In genomic region chr1:151908228-151908691, GRCh38 we compare ENCODE assay signal across 9 cellular contexts. TPM values are rescaled to one million over a fixed set of nuclear protein-coding genes. Genes with fewer than 3 reads are reported as not detected.
DNase-seq lines count a peak whose midpoint lies in the region; ATAC-seq and TF ChIP-seq lines count a peak whose summit lies in the region.
"Had no signal": no experiment of that assay in that cellular context is flagged by ENCODE, and none has a peak within 500 bp of the region (broad histone marks: within the 10 kb centered on the region; RNA-seq: fewer than 3 reads in every experiment).

No MANE protein-coding gene starts in this region.

- H3K27me3 ChIP-seq in OCI-LY3 (ENCODE audit: low read depth, low read length) (no peaks in the 10 kb centered on the region), dorsolateral prefrontal cortex (no peaks in the 10 kb centered on the region), gastrocnemius medialis (no peaks in the 10 kb centered on the region)
- H3K27me3 ChIP-seq: SJSA1 had no signal

- H2AFZ ChIP-seq in OCI-LY3 (ENCODE audit: low read depth, low read length): no peak overlapping the region

- H3K4me3 ChIP-seq in OCI-LY3 (ENCODE audit: low read length): peak overlapping the region; percentile 88
- peak overlapping the region in 50 of 59 donors; percentile 59 to 93 (median 79) for H3K4me3 ChIP-seq in dorsolateral prefrontal cortex
- H3K4me3 ChIP-seq in gastrocnemius medialis: peak overlapping the region; percentile 77 to 93 (median 84)

- H3K4me2 ChIP-seq in OCI-LY3 (ENCODE audit: low read length): peak overlapping the region; percentile 87

- TF ChIP-seq POLR2A in gastrocnemius medialis (IDR thresholded peaks at IDR 0.05): no peak

- H3K9me3 ChIP-seq in OCI-LY3 (ENCODE audit: insufficient read depth, low read length) (no peaks in the 10 kb centered on the region), gastrocnemius medialis (no peaks in the 10 kb centered on the region)

- in situ Hi-C loops in gastrocnemius medialis (cut with MboI; ENCODE audit: low sequenced_read_pairs in 4 of 4): no loop called here

- H3K27ac ChIP-seq in OCI-LY3 (ENCODE audit: low read length) (peak overlapping the region; percentile 82), dorsolateral prefrontal cortex (peak overlapping the region in 4 of 59 donors; percentile 11 to 88 (median 85)), gastrocnemius medialis (peak overlapping the region; percentile 87 to 94 (median 90))

- no peak for DNase-seq in dorsolateral prefrontal cortex
- no peak for DNase-seq in gastrocnemius medialis
- DNase-seq in NCI-H2171 treated with DMSO at 0.1 percent for 48 hours (lab: John Stamatoyannopoulos, UW): no peak
- DNase-seq in stimulated activated CD4-positive, alpha-beta T cell treated with anti-CD3 and anti-CD28 coated beads, Interleukin-4, amount 100 ng/mL, for 1 hour: no peak

- intact Hi-C loops in dorsolateral prefrontal cortex (cut with DNase I): loop anchor here in 1 of 2 donors (2.0 kb wide), 1 partner anchor 69 kb away; the partner anchor contains the start of gene C2CD4D
- intact Hi-C loops in gastrocnemius medialis (cut with DNase I; ENCODE audit: low total_unique reads): no loop called here

- ATAC-seq in gastrocnemius medialis: no peak
- no peak for ATAC-seq in GM18867 (IDR thresholded peaks at IDR 0.05; ENCODE audit: unreplicated experiment)

- H3K4me1 ChIP-seq in OCI-LY3 (ENCODE audit: low read length) (peaks cover 16% of the 10 kb centered on the region), gastrocnemius medialis (peaks cover 14 to 16% of the 10 kb centered on the region in 2 donors)
- H3K4me1 ChIP-seq: SJSA1 had no signal

- TF ChIP-seq CTCF in GM12872 (IDR thresholded peaks at IDR 0.05; ENCODE audit: insufficient read depth, low read depth, low read length): 0 out of 3 replicates have a peak, but pooled peaks have one; percentile 18
- TF ChIP-seq CTCF in OCI-LY3 (IDR thresholded peaks at IDR 0.05; ENCODE audit: low read depth, low read length): peak; percentile 79
- peak in 6 of 56 donors; percentile 5 to 27 (median 14) for TF ChIP-seq CTCF in dorsolateral prefrontal cortex (IDR thresholded peaks at IDR 0.05 in 54 of 56, conservative IDR thresholded peaks at IDR 0.05 in 2 of 56; ENCODE audit: low read depth in 1 of 56, partially characterized antibody in 56 of 56)
- no peak for TF ChIP-seq CTCF in gastrocnemius medialis (IDR thresholded peaks at IDR 0.05 in 4 of 5, conservative IDR thresholded peaks at IDR 0.05 in 1 of 5)

- peak overlapping the region; percentile 98 for H3K9ac ChIP-seq in OCI-LY3 (ENCODE audit: low read length)

- peaks cover 67% of the 10 kb centered on the region for H3K79me2 ChIP-seq in OCI-LY3 (ENCODE audit: low read length)

- H4K20me1 ChIP-seq in OCI-LY3 (ENCODE audit: insufficient read depth, low read length): peaks cover 28% of the 10 kb centered on the region

- peaks cover 30% of the 10 kb centered on the region for H3K36me3 ChIP-seq in OCI-LY3 (replicated peaks; ENCODE audit: low read depth, low read length)
- H3K36me3 ChIP-seq in gastrocnemius medialis: no peaks in the 10 kb centered on the region

RNA-seq across cellular contexts. Expression of gene THEM4, which starts 1.1 kb away (rescaled TPM):
- 10 to 100 TPM; 13.3 to 34.9 (median 24.2) TPM for total RNA-seq in dorsolateral prefrontal cortex
- total RNA-seq in gastrocnemius medialis: 10 to 100 TPM in 1 of 4 donors, 1 to 10 TPM in 3; 7.7 to 21.8 (median 9.6) TPM

RNA-seq across cellular contexts. Expression of gene THEM5, which starts 54.7 kb away (rescaled TPM):
- total RNA-seq in dorsolateral prefrontal cortex (1 to 10 TPM in 1 of 120 experiments, under 1 TPM in 16, not detected in 103; 0.42 to 1.1 (median 0.61) TPM), gastrocnemius medialis (not detected)
- total RNA-seq: myocyte, SJSA1 had no signal

Comparison
In these comparisons a context has a peak if more than half of its experiments do, and no peak if none do; other contexts are left out.
1. CTCF ChIP-seq: peak in GM12872 (single experiment) and OCI-LY3 (single experiment); none in gastrocnemius medialis (0 of 5).
2. Peak in every context shown above with its lines, with median percentiles within 50 percentile points of each other: H3K4me3 ChIP-seq.